ENCODE assay signal across 20 cellular contexts in the genomic region with DNA sequence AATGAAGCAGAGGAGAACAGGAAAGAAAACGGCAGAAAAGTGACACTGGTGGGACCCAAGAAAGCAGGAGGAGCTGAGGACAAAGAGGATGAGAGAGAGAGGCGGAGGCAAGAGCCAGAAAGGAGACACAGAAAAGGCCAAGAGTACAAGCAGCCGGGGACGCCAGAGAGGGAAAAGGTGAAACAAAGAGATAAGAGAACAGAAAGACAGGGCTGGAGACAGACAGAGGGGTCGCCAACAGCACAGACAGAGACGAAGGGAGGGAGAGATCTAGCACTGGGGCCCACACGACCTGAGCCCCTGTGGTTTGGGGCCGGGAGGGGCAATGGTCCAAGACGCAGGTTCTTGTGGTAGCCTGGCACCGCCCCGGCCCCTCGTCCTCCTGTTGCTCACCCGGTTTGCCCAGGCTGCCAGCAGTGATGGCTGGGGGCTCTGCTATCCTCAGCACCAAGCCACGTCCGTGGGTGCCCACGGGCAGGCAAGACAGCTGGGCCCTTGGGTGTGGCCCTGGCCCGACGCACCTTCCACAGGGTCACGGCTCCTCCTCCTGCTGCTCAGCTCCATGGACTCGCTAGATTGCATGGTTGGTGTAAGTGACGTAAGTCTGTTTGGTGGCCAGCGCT.
A peak's percentile ranks its signal among the peaks of the same experiment; 100 is the strongest.
DNase-seq lines count a peak whose midpoint lies in the region; TF ChIP-seq lines count a peak whose summit lies in the region.
"Had no signal": no experiment of that assay in that cellular context is flagged by ENCODE, and none has a peak within 500 bp of the region (broad histone marks: within the 10 kb centered on the region; RNA-seq: fewer than 3 reads in every experiment).

No MANE protein-coding gene starts in this region.

- no peaks in the 10 kb centered on the region for H3K36me3 ChIP-seq in mucosa of rectum (ENCODE audit: control insufficient read depth in 2 of 2, insufficient read depth in 2 of 2, low read length in 2 of 2)
- H3K36me3 ChIP-seq in osteoblast (ENCODE audit: insufficient read depth, low read length), result no peaks in the 10 kb centered on the region
- no peaks in the 10 kb centered on the region for H3K36me3 ChIP-seq in Karpas-422 (ENCODE audit: insufficient read depth, low read length)
- H3K36me3 ChIP-seq: BLaER1 treated with 17β-estradiol and CSF1 and Interleukin-3, amounts not matched to agents 10 nM and 100 nM; MG63 had no signal

- H3K9ac ChIP-seq in mucosa of rectum (ENCODE audit: low read depth in 1 of 2, low read length in 2 of 2) (peak overlapping the region; percentile 47 to 78), Karpas-422 (ENCODE audit: low read length) (no peak overlapping the region)
- H3K9ac ChIP-seq: BLaER1 treated with 17β-estradiol and CSF1 and Interleukin-3, amounts not matched to agents 10 nM and 100 nM had no signal

- no peaks in the 10 kb centered on the region for H3K36me3 Mint-ChIP-seq in activated naive CD4-positive, alpha-beta T cell treated with anti-CD3 and anti-CD28 coated beads, Interleukin-2, amount 50 U/mL, for 24 hours
- H3K36me3 Mint-ChIP-seq in type B pancreatic cell, result no peaks in the 10 kb centered on the region
- H3K36me3 Mint-ChIP-seq: CD4-positive, alpha-beta memory T cell had no signal

- H3K27me3 Mint-ChIP-seq in activated naive CD4-positive, alpha-beta T cell treated with anti-CD3 and anti-CD28 coated beads, Interleukin-2, amount 50 U/mL, for 24 hours, result no peaks in the 10 kb centered on the region
- H3K27me3 Mint-ChIP-seq in type B pancreatic cell, result peaks cover 11% of the 10 kb centered on the region

- H2AFZ ChIP-seq in osteoblast (ENCODE audit: low read length) (no peak overlapping the region), Karpas-422 (ENCODE audit: low read length) (no peak overlapping the region)

- no peaks in the 10 kb centered on the region for H3K9me3 ChIP-seq in mucosa of rectum (ENCODE audit: control insufficient read depth in 2 of 2, low read length in 2 of 2)
- H3K9me3 ChIP-seq in osteoblast (ENCODE audit: low read depth, low read length), result no peaks in the 10 kb centered on the region
- H3K9me3 ChIP-seq in Karpas-422 (ENCODE audit: low read length), result no peaks in the 10 kb centered on the region
- H3K9me3 ChIP-seq: MG63 had no signal

- H3K4me3 ChIP-seq in mucosa of rectum (ENCODE audit: low read length in 2 of 2), result peak overlapping the region; percentile 55 to 58
- no peak overlapping the region for H3K4me3 ChIP-seq in osteoblast (ENCODE audit: insufficient read depth, low read length)
- H3K4me3 ChIP-seq in Karpas-422 (ENCODE audit: low read length), result no peak overlapping the region
- H3K4me3 ChIP-seq: BLaER1 treated with 17β-estradiol and CSF1 and Interleukin-3, amounts not matched to agents 10 nM and 100 nM; GM12878; MG63 had no signal

- TF ChIP-seq CTCF in osteoblast (IDR thresholded peaks at IDR 0.05; ENCODE audit: extremely low read depth, low read depth, low read length), result no peak
- TF ChIP-seq CTCF in type B pancreatic cell (conservative IDR thresholded peaks at IDR 0.05), result no peak

- peak overlapping the region; percentile 13 for H3K27ac Mint-ChIP-seq in activated naive CD4-positive, alpha-beta T cell treated with anti-CD3 and anti-CD28 coated beads, Interleukin-2, amount 50 U/mL, for 24 hours
- peak overlapping the region; percentile 40 for H3K27ac Mint-ChIP-seq in type B pancreatic cell

- H3K4me2 ChIP-seq in osteoblast (ENCODE audit: insufficient read depth, low read length) (no peak overlapping the region), Karpas-422 (ENCODE audit: low read depth, low read length, poor library complexity, severe bottlenecking) (no peak overlapping the region)
- H3K4me2 ChIP-seq: BLaER1 treated with 17β-estradiol and CSF1 and Interleukin-3, amounts not matched to agents 10 nM and 100 nM had no signal

- no peaks in the 10 kb centered on the region for H4K20me1 ChIP-seq in osteoblast (ENCODE audit: insufficient read depth, low read length)
- no peaks in the 10 kb centered on the region for H4K20me1 ChIP-seq in Karpas-422 (ENCODE audit: insufficient read depth, low read depth, low read length)

- H3K4me3 Mint-ChIP-seq in activated naive CD4-positive, alpha-beta T cell treated with anti-CD3 and anti-CD28 coated beads, Interleukin-2, amount 50 U/mL, for 24 hours, result no peak overlapping the region
- H3K4me3 Mint-ChIP-seq in type B pancreatic cell, result no peak overlapping the region
- H3K4me3 Mint-ChIP-seq: CD4-positive, alpha-beta memory T cell had no signal

- H3K27me3 ChIP-seq in mucosa of rectum (ENCODE audit: control insufficient read depth in 2 of 2, insufficient read depth in 2 of 2, low read length in 2 of 2) (no peaks in the 10 kb centered on the region), osteoblast (ENCODE audit: insufficient read depth, low read length) (peaks cover 10% of the 10 kb centered on the region), Karpas-422 (ENCODE audit: low read length) (no peaks in the 10 kb centered on the region; the same call in 1 of the 2 replicates)
- H3K27me3 ChIP-seq: BLaER1 treated with 17β-estradiol and CSF1 and Interleukin-3, amounts not matched to agents 10 nM and 100 nM; MG63 had no signal

- H3K9me3 Mint-ChIP-seq in activated naive CD4-positive, alpha-beta T cell treated with anti-CD3 and anti-CD28 coated beads, Interleukin-2, amount 50 U/mL, for 24 hours, result no peaks in the 10 kb centered on the region
- no peaks in the 10 kb centered on the region for H3K9me3 Mint-ChIP-seq in type B pancreatic cell

- peaks cover 14 to 16% of the 10 kb centered on the region in 2 donors for H3K4me1 ChIP-seq in mucosa of rectum (ENCODE audit: control insufficient read depth in 2 of 2, insufficient read depth in 2 of 2, low read length in 2 of 2)
- no peaks in the 10 kb centered on the region for H3K4me1 ChIP-seq in osteoblast (ENCODE audit: insufficient read depth, low read length)
- H3K4me1 ChIP-seq in Karpas-422 (ENCODE audit: low read length), result no peaks in the 10 kb centered on the region

- no peak for DNase-seq in activated naive CD4-positive, alpha-beta T cell treated with Interleukin-2 at 50 U/mL for 16 hours
- DNase-seq in osteoblast (ENCODE audit: insufficient read length, low spot score, missing footprints), result peak; percentile 69
- DNase-seq in type B pancreatic cell (ENCODE audit: extremely low spot score, unreplicated experiment), result no peak
- DNase-seq in Karpas-422, result no peak
- DNase-seq in COR-L47 (lab: John Stamatoyannopoulos, UW), result no peak
- DNase-seq in HK-2 (ENCODE audit: unreplicated experiment), result no peak
- DNase-seq: 8988T; CD4-positive, alpha-beta memory T cell; DND-41; GOT3; MG63; NCI-H1092; NCI-H1436; NCI-H187 treated with DMSO at 0.1 percent for 48 hours; NCI-H2107; SIG-M5 had no signal

- no peaks in the 10 kb centered on the region for H3K9me2 ChIP-seq in Karpas-422 (replicated peaks; ENCODE audit: insufficient read depth, low read length)

- H3K4me1 Mint-ChIP-seq in activated naive CD4-positive, alpha-beta T cell treated with anti-CD3 and anti-CD28 coated beads, Interleukin-2, amount 50 U/mL, for 24 hours, result no peaks in the 10 kb centered on the region
- H3K4me1 Mint-ChIP-seq in type B pancreatic cell (ENCODE audit: unreplicated experiment), result peaks cover 10% of the 10 kb centered on the region
- H3K4me1 Mint-ChIP-seq: CD4-positive, alpha-beta memory T cell had no signal

- H3K79me2 ChIP-seq in osteoblast (ENCODE audit: insufficient read depth, low read length) (no peaks in the 10 kb centered on the region), Karpas-422 (ENCODE audit: low read length) (no peaks in the 10 kb centered on the region)

- H3K27ac ChIP-seq in mucosa of rectum (ENCODE audit: low read depth in 2 of 2, low read length in 2 of 2) (peak overlapping the region; percentile 58 to 61), osteoblast (ENCODE audit: low read depth, low read length) (no peak overlapping the region), Karpas-422 (ENCODE audit: low read length) (no peak overlapping the region)
- H3K27ac ChIP-seq: BLaER1 treated with 17β-estradiol and CSF1 and Interleukin-3, amounts not matched to agents 10 nM and 100 nM had no signal

Comparison
In these comparisons a context has a peak if more than half of its experiments do, and no peak if none do; other contexts are left out.
1. H3K27ac ChIP-seq: peak in mucosa of rectum (2 of 2); none in osteoblast (single experiment) and Karpas-422 (single experiment).
2. H3K4me3 ChIP-seq: peak in mucosa of rectum (2 of 2); none in osteoblast (single experiment) and Karpas-422 (single experiment).